ENCODE assay signal across 8 cellular contexts in the genomic region with DNA sequence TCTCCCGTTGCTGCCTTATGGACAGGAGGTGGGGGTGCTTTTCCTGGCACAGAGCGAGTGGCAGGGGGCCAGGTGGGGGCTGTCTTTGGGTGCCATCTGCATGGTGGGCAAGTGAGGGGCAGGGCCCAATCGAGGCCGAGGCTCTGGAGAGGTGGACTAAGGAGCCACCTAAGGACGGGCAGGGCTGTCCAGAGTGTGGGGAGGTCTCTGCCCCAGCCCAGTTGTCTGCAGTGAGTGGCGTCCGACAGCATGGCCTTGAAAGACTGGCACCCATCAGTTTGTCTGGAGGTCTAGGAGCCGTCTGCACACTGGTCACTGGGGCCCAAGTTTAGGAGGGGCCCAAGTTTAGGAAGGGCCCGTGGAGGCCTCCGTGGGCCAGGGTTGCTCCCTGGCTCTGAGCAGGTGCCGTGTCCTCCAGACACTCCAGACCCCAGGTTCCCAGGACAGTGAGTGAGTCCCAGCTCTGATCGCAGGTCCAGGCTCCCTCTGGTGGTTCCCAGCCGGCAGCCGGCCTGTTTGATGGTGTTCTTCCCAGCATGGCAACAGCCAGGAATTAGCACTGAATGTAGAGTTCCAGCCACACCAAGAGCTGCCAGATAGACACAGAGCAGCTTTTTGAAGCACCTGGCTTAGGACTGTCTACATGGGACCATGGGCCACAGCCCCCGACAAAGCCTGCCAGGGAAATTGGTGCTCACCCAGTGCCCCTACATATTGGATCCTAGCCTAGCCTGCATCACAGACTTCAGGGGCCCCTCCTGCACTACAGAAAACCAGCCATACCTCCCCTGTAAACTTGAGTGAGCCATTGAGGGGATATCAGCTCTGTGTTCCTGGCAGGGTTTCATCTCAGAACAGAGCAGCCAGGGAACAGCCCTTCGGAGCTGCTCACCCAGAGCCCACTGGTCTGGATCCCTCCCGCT.
DNase-seq lines count a peak whose midpoint lies in the region; ATAC-seq and TF ChIP-seq lines count a peak whose summit lies in the region.

No MANE protein-coding gene starts in this region.

- DNase-seq in NCI-H524 (lab: John Stamatoyannopoulos, UW): peak; percentile 43 to 66
- no peak for DNase-seq in NCI-H524 treated with DMSO at 0.1 percent for 48 hours (lab: John Stamatoyannopoulos, UW)
- no peak for DNase-seq in MM.1S
- peak in 1 of 2 donors; percentile 67 for DNase-seq in ascending aorta (ENCODE audit: low spot score in 2 of 2)
- DNase-seq in hepatic stellate cell (ENCODE audit: low spot score): peak; percentile 89
- DNase-seq in sigmoid colon: peak; percentile 81

- H3K79me2 ChIP-seq in MM.1S (ENCODE audit: low read length): no peaks in the 10 kb centered on the region

- H3K9me2 ChIP-seq in MM.1S (replicated peaks; ENCODE audit: insufficient read depth, low read length): no peaks in the 10 kb centered on the region

- 69 to 78% methylated on average over 17 of the region's 17 CpGs for WGBS in sigmoid colon, 2 donors

- H3K36me3 ChIP-seq in MM.1S (replicated peaks; ENCODE audit: insufficient read depth, low read length) (no peaks in the 10 kb centered on the region), ascending aorta (no peaks in the 10 kb centered on the region), sigmoid colon (peaks cover 0 to 22% (median 8%) of the 10 kb centered on the region in 4 donors)

- no peak overlapping the region for H2AFZ ChIP-seq in MM.1S (ENCODE audit: low read length)

- H3K27ac ChIP-seq in MM.1S (ENCODE audit: low read length) (no peak overlapping the region), ascending aorta (peak overlapping the region; percentile 12 to 37), sigmoid colon (peak overlapping the region in 3 of 4 donors; percentile 59 to 76 (median 65))

- no peak overlapping the region for H3K4me2 ChIP-seq in MM.1S (ENCODE audit: low read depth, low read length)

- H4K20me1 ChIP-seq in MM.1S (ENCODE audit: insufficient read depth, low read length): no peaks in the 10 kb centered on the region

- intact Hi-C loops in ascending aorta (cut with DNase I) (loop anchor here (1.0 kb wide), 1 partner anchor 145 kb away; no protein-coding TSS in a partner anchor), sigmoid colon (cut with DNase I) (loop anchor here (1.0 to 5.0 kb wide), 2 partner anchors 145 to 262 kb away; no protein-coding TSS in a partner anchor)

- TF ChIP-seq POLR2A in sigmoid colon (IDR thresholded peaks at IDR 0.05): no peak

- ATAC-seq in GM19397 (IDR thresholded peaks at IDR 0.05; ENCODE audit: unreplicated experiment): no peak
- no peak for ATAC-seq in activated CD4-positive, CD25-positive, alpha-beta regulatory T cell treated with anti-CD3 and anti-CD28 coated beads, Interleukin-2, amount 50 U/mL, for 24 hours

- no peak overlapping the region for H3K9ac ChIP-seq in MM.1S (ENCODE audit: low read length)

- H3K4me3 ChIP-seq in MM.1S (ENCODE audit: low read length): no peak overlapping the region
- H3K4me3 ChIP-seq in ascending aorta: no peak overlapping the region
- no peak overlapping the region for H3K4me3 ChIP-seq in sigmoid colon

- TF ChIP-seq EP300 in sigmoid colon (IDR thresholded peaks at IDR 0.05): no peak

- TF ChIP-seq CTCF in MM.1S (IDR thresholded peaks at IDR 0.05; ENCODE audit: low read length): peak; percentile 41
- peak; percentile 31 to 63 (median 38) for TF ChIP-seq CTCF in ascending aorta (IDR thresholded peaks at IDR 0.05)
- peak; percentile 28 to 65 (median 46) for TF ChIP-seq CTCF in sigmoid colon (IDR thresholded peaks at IDR 0.05)

- H3K4me1 ChIP-seq in MM.1S (ENCODE audit: low read length): peaks cover 5% of the 10 kb centered on the region
- H3K4me1 ChIP-seq in ascending aorta: peaks cover 0 to 3% of the 10 kb centered on the region in 2 donors
- H3K4me1 ChIP-seq in sigmoid colon: peaks cover 0 to 30% (median 25%) of the 10 kb centered on the region in 4 donors

- no peaks in the 10 kb centered on the region for H3K9me3 ChIP-seq in MM.1S (replicated peaks; ENCODE audit: insufficient read depth, low read length)
- H3K9me3 ChIP-seq in ascending aorta: no peaks in the 10 kb centered on the region
- no peaks in the 10 kb centered on the region for H3K9me3 ChIP-seq in sigmoid colon

- H3K27me3 ChIP-seq in MM.1S (replicated peaks; ENCODE audit: insufficient read depth, low read length) (no peaks in the 10 kb centered on the region), ascending aorta (no peaks in the 10 kb centered on the region), sigmoid colon (no peaks in the 10 kb centered on the region)

- H3F3A ChIP-seq in MM.1S (ENCODE audit: insufficient read depth, low read length): no peaks in the 10 kb centered on the region

Comparison
In these comparisons a context has a peak if more than half of its experiments do, and no peak if none do; other contexts are left out.
1. DNase-seq: peak in NCI-H524 (2 of 2), hepatic stellate cell (single experiment) and sigmoid colon (single experiment); none in NCI-H524 treated with DMSO at 0.1 percent for 48 hours (single experiment) and MM.1S (single experiment).
2. Peak in every context shown above with its lines, with median percentiles within 50 percentile points of each other: CTCF ChIP-seq.